In genomic region chr9:115088856-115089255, GRCh38 we compare ENCODE assay signal across 21 cellular contexts. TPM values are rescaled to one million over a fixed set of nuclear protein-coding genes. Genes with fewer than 3 reads are reported as not detected.
DNase-seq lines count a peak whose midpoint lies in the region; ATAC-seq and TF ChIP-seq lines count a peak whose summit lies in the region.
"Had no signal": no experiment of that assay in that cellular context is flagged by ENCODE, and none has a peak within 500 bp of the region (broad histone marks: within the 10 kb centered on the region; RNA-seq: fewer than 3 reads in every experiment).

No MANE protein-coding gene starts in this region.

- dilution Hi-C loops in mammary epithelial cell (cut with HindIII; ENCODE audit: low sequenced_read_pairs): no loop called here

- H3K4me1 ChIP-seq in adipocyte (ENCODE audit: control insufficient read depth, insufficient read depth, low read length): peaks cover 24% of the 10 kb centered on the region
- peaks cover 0 to 79% (median 62%) of the 10 kb centered on the region in 4 donors for H3K4me1 ChIP-seq in sigmoid colon
- peaks cover 3% of the 10 kb centered on the region for H3K4me1 ChIP-seq in mammary epithelial cell (ENCODE audit: insufficient read depth, low read length)
- H3K4me1 ChIP-seq: A549 had no signal

- no peak for TF ChIP-seq POLR2A in sigmoid colon (IDR thresholded peaks at IDR 0.05)

- peak overlapping the region; percentile 1 for H3K9ac ChIP-seq in adipocyte (ENCODE audit: low read length)
- no peak overlapping the region for H3K9ac ChIP-seq in mammary epithelial cell (ENCODE audit: insufficient read depth, low read length)

- in situ Hi-C loops in mammary epithelial cell (cut with MboI; ENCODE audit: low sequenced_read_pairs in 2 of 2): no loop called here
- in situ Hi-C loops in ACHN (cut with HindIII; ENCODE audit: low pct_ligation_motif_present, low pct_unique_long_range_greater_than_20kb, low sequenced_read_pairs): no loop called here

- BruUV-seq in mammary epithelial cell (replicated peaks; lab: Mats Ljungman, UMichigan): no TSS peak

- H3K4me3 ChIP-seq in adipocyte (ENCODE audit: low read length) (no peak overlapping the region), sigmoid colon (no peak overlapping the region), mammary epithelial cell (replicated peaks in 1 of 3; ENCODE audit: insufficient read depth in 1 of 3, low read depth in 2 of 3, low read length in 3 of 3) (no peak overlapping the region)
- H3K4me3 ChIP-seq: A549, GM12878, SJSA1 had no signal

- CTCF ChIA-PET in mammary epithelial cell (lab: Charles Lee; ENCODE audit: low non-redundant PET): no interaction called here

- H3K27me3 ChIP-seq in adipocyte (replicated peaks; ENCODE audit: control insufficient read depth, insufficient read depth, low read length) (no peaks in the 10 kb centered on the region), sigmoid colon (no peaks in the 10 kb centered on the region), mammary epithelial cell (ENCODE audit: insufficient read depth, low read length) (no peaks in the 10 kb centered on the region)
- H3K27me3 ChIP-seq: SJSA1 had no signal

- WGBS in sigmoid colon, 2 donors: 90 to 93% methylated on average over 1 of the region's 1 CpG
- 100% methylated on average over 1 of the region's 1 CpG for WGBS in mammary epithelial cell (ENCODE audit: low coverage, missing lambda C conversion rate)

- DNase-seq in HCEC 1CT (peak; percentile 38), adipocyte (ENCODE audit: low read depth) (no peak), fibroblast of peridontal ligament (ENCODE audit: extremely low read depth) (peak; percentile 41), sigmoid colon (no peak), RPMI8226 (no peak), mammary epithelial cell (no peak), ACHN (no peak)
- DNase-seq: CD4-positive, CD25-positive, alpha-beta regulatory T cell; DMS79; Karpas-422; MV-4-11; NCI-H1105 treated with DMSO at 0.1 percent for 48 hours; NCI-H2029 treated with DMSO at 0.1 percent for 48 hours; NCI-H226; NCI-H774; NK-92 treated with Interleukin-12 subunit alpha and Interleukin-12 subunit beta, amount 100 ng/mL, for 24 hours had no signal

- TF ChIP-seq EP300 in sigmoid colon (IDR thresholded peaks at IDR 0.05): no peak

- intact Hi-C loops in sigmoid colon (cut with DNase I): no loop called here
- intact Hi-C loops in mammary epithelial cell (cut with micrococcal nuclease): no loop called here

- no peaks in the 10 kb centered on the region for H4K20me1 ChIP-seq in mammary epithelial cell (ENCODE audit: insufficient read depth, low read length)

- no peak overlapping the region for H2AFZ ChIP-seq in mammary epithelial cell (ENCODE audit: low read depth, low read length)

- no peak for ATAC-seq in GM18868 (IDR thresholded peaks at IDR 0.05; ENCODE audit: unreplicated experiment)
- ATAC-seq: A549, GM12878, Panc1 had no signal

- no peaks in the 10 kb centered on the region for H3K9me3 ChIP-seq in adipocyte (ENCODE audit: control insufficient read depth, low read length)
- H3K9me3 ChIP-seq in sigmoid colon: no peaks in the 10 kb centered on the region
- H3K9me3 ChIP-seq in mammary epithelial cell (replicated peaks; ENCODE audit: insufficient read depth, low read length): no peaks in the 10 kb centered on the region
- H3K9me3 ChIP-seq: A549, SJSA1 had no signal

- no peak overlapping the region for H3K4me2 ChIP-seq in mammary epithelial cell (ENCODE audit: insufficient read depth, low read depth, low read length)
- H3K4me2 ChIP-seq: A549 had no signal

- no peak for TF ChIP-seq CTCF in sigmoid colon (IDR thresholded peaks at IDR 0.05)
- no peak for TF ChIP-seq CTCF in mammary epithelial cell (conservative IDR thresholded peaks at IDR 0.05 in 1 of 2, IDR thresholded peaks at IDR 0.05 in 1 of 2; ENCODE audit: extremely low read depth in 1 of 2, insufficient read depth in 1 of 2, low read depth in 1 of 2, low read length in 2 of 2)

- peaks cover 73% of the 10 kb centered on the region for H3K36me3 ChIP-seq in adipocyte (ENCODE audit: control insufficient read depth, insufficient read depth, low read length, severe bottlenecking)
- H3K36me3 ChIP-seq in sigmoid colon: peaks cover 8 to 75% (median 50%) of the 10 kb centered on the region in 4 donors
- no peaks in the 10 kb centered on the region for H3K36me3 ChIP-seq in mammary epithelial cell (ENCODE audit: insufficient read depth, low read length)

- H3K79me2 ChIP-seq in mammary epithelial cell (ENCODE audit: insufficient read depth, low read length): no peaks in the 10 kb centered on the region

- H3K27ac ChIP-seq in sigmoid colon: peak overlapping the region in 3 of 4 donors; percentile 57 to 74 (median 63)
- H3K27ac ChIP-seq in mammary epithelial cell (ENCODE audit: insufficient read depth, low read depth, low read length): no peak overlapping the region
- H3K27ac ChIP-seq: A549, SJSA1 had no signal

RNA-seq across cellular contexts. Expression of gene TNC, which starts 29.1 kb away (rescaled TPM):
- total RNA-seq in sigmoid colon: 100 to 1,000 TPM; 127 to 742 (median 590) TPM
- 10 to 100 TPM in 1 of 3 donors, 1 to 10 TPM in 1, under 1 TPM in 1; 0.69 to 37.8 (median 1.2) TPM for polyA plus RNA-seq in sigmoid colon
- total RNA-seq in mammary epithelial cell: 100 to 1,000 TPM in 1 of 2 donors, 10 to 100 TPM in 1; 85.8 to 178 TPM
- 22.2 TPM for polyA plus RNA-seq in mammary epithelial cell
- 48.1 TPM for polyA minus RNA-seq in mammary epithelial cell
- total RNA-seq: CD4-positive, CD25-positive, alpha-beta regulatory T cell had no signal
- polyA plus RNA-seq: CD4-positive, CD25-positive, alpha-beta regulatory T cell had no signal

Comparison
In these comparisons a context has a peak if more than half of its experiments do, and no peak if none do; other contexts are left out.
1. DNase-seq: peak in HCEC 1CT (single experiment) and fibroblast of peridontal ligament (single experiment); none in adipocyte (single experiment), sigmoid colon (single experiment), RPMI8226 (single experiment), mammary epithelial cell (single experiment) and ACHN (single experiment).